In the genomic region with DNA sequence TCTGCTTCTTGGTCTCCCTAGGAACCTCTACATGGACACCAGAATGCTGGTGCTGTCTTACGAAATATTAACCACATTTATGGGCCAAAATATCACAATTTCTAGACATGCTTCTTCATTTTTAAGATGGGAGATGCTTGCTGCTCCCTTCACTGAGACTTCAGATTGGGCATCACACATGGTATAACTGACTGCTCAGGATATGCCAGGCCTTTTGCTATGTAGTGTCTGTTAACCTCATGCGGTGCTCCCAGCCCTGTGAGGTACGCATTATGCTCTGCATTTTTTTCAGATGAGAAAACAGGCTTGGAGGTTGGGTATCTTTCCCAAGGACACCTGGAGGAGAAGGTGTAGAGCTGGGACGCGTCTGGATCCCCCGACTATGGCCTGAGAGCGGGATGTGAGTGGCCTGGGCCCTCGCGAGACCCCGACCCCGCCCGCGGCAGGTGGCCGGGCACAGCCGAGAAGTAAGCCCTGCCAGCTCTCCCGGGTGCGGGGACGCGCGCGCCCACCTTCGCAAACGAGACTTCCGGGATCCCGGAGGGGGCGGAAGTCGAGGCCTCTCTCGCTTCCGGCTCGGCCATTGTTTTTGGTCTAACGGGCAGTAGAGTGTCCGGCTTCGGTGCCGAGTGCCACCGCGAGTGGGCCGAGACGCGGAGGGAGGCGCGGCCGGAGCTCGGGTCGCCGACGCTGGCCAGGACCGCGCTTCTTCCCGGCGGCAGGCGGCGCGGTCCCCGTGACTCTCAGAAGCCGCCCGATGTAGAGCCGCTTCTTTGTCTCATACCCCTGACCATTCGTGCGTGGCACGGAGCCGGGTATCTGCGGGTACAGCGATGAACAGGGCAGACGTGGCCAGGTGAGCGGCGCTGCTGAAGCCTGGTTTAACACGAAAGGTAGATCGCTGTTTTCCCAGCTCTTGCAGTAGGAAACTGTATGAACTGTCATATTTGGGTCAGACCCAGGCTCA, we compare ENCODE assay signal across 8 cellular contexts. TPM values are rescaled to one million over a fixed set of nuclear protein-coding genes. Genes with fewer than 3 reads are reported as not detected.
DNase-seq lines count a peak whose midpoint lies in the region; FAIRE-seq and TF ChIP-seq lines count a peak whose summit lies in the region.

A gene (plus strand): TSS at position 568 of the 967 bp plus-strand sequence. CDS start 1,855 bp downstream, outside the sequence.

- H3K4me3 ChIP-seq in AG10803 (ENCODE audit: low read length), result peak within 1 kb of the TSS; percentile 73

- TF ChIP-seq CTCF in AG10803 (conservative IDR thresholded peaks at IDR 0.05; ENCODE audit: low read length), result no peak

- FAIRE-seq in GM19239 (lab: Jason Lieb, UNC), result peak; percentile 82

- peak within 1 kb of the TSS; percentile 44 for H3K27ac ChIP-seq in cingulate gyrus (ENCODE audit: low read depth, low read length)

- DNase-seq in AG10803 (ENCODE audit: low read depth) (peak; percentile 58), GM19239 (ENCODE audit: insufficient read length, low spot score) (peak; percentile 76), HuH-7.5 (ENCODE audit: low spot score) (peak; percentile 87), kidney glomerular epithelial cell (lab: John Stamatoyannopoulos, UW) (peak; percentile 68), H4 (ENCODE audit: low spot score) (no peak)
- peak; percentile 38 to 41 for DNase-seq in activated CD4-positive, alpha-beta T cell treated with anti-CD3 and anti-CD28 coated beads for 4 hours
- DNase-seq in stimulated activated CD4-positive, alpha-beta T cell treated with anti-CD3 and anti-CD28 coated beads, Interleukin-15, amount 100 ng/mL, for 1 hour (ENCODE audit: low read depth in 1 of 2, low spot score in 1 of 2), result peak; percentile 5 to 37

RNA-seq across cellular contexts. Expression of the gene that starts here (rescaled TPM):
- total RNA-seq in H4 (2014; rRNA removed; shearing (Covaris generic)), result 0.99 and 1.4 TPM in 2 replicates
